ENCODE assay signal across 9 cellular contexts in genomic region chr12:64083285-64084210, GRCh38.
DNase-seq lines count a peak whose midpoint lies in the region; ATAC-seq, FAIRE-seq and TF ChIP-seq lines count a peak whose summit lies in the region.
"Had no signal": no experiment of that assay in that cellular context is flagged by ENCODE, and none has a peak within 500 bp of the region (broad histone marks: within the 10 kb centered on the region; RNA-seq: fewer than 3 reads in every experiment).

No MANE protein-coding gene starts in this region.

- intact Hi-C loops in prostate gland (cut with DNase I) = loop anchor here (5.0 to 10.0 kb wide), 2 partner anchors 41 to 239 kb away; partner anchors contain the start of gene SRGAP1

- H4K20me1 ChIP-seq in GM23338 (replicated peaks; ENCODE audit: insufficient read depth) = no peaks in the 10 kb centered on the region

- H3K4me1 ChIP-seq in prostate gland (replicated peaks) (peaks cover 7% of the 10 kb centered on the region), GM23338 (ENCODE audit: insufficient read depth) (peaks cover 17% of the 10 kb centered on the region; the same call in 1 of the 2 replicates)

- no peaks in the 10 kb centered on the region for H3K9me3 Mint-ChIP-seq in GM23338
- H3K9me3 Mint-ChIP-seq: T-helper 1 cell treated with Interleukin-12 subunit alpha and Interleukin-12 subunit beta and Interleukin-4 antibody, amounts not matched to agents 30 μg/mL and 1 μg/mL, for 36 hours had no signal

- no peaks in the 10 kb centered on the region for H3F3A ChIP-seq in GM23338 (replicated peaks; ENCODE audit: low read depth)

- no peak for ATAC-seq in HG03432 (IDR thresholded peaks at IDR 0.05; ENCODE audit: unreplicated experiment)
- ATAC-seq in GM18502 (IDR thresholded peaks at IDR 0.05; ENCODE audit: poor library complexity, unreplicated experiment) = no peak
- no peak for ATAC-seq in GM23338

- no peaks in the 10 kb centered on the region for H3K79me2 ChIP-seq in GM23338 (replicated peaks; ENCODE audit: insufficient read depth)

- H3K27me3 Mint-ChIP-seq in GM23338 (ENCODE audit: insufficient read depth, low read depth, poor library complexity) = no peaks in the 10 kb centered on the region

- TF ChIP-seq POLR2A in prostate gland (IDR thresholded peaks at IDR 0.05) = no peak

- no peak for TF ChIP-seq CTCF in prostate gland (IDR thresholded peaks at IDR 0.05)
- no peak for TF ChIP-seq CTCF in GM23338 (conservative IDR thresholded peaks at IDR 0.05; ENCODE audit: low read depth in 2 of 2)

- WGBS in prostate gland = 17% methylated on average over 6 of the region's 6 CpGs

- no peak overlapping the region for H3K27ac Mint-ChIP-seq in GM23338
- H3K27ac Mint-ChIP-seq: T-helper 1 cell treated with Interleukin-12 subunit alpha and Interleukin-12 subunit beta and Interleukin-4 antibody, amounts not matched to agents 30 μg/mL and 1 μg/mL, for 36 hours had no signal

- no peak for FAIRE-seq in RCC 7860 (lab: Jason Lieb, UNC)

- H3K27me3 ChIP-seq in prostate gland (replicated peaks; ENCODE audit: insufficient read depth) (no peaks in the 10 kb centered on the region), GM23338 (ENCODE audit: insufficient read depth) (no peaks in the 10 kb centered on the region)

- H3K36me3 ChIP-seq in prostate gland (no peaks in the 10 kb centered on the region), GM23338 (ENCODE audit: insufficient read depth) (no peaks in the 10 kb centered on the region)

- H3K4me1 Mint-ChIP-seq in GM23338 = peaks cover 23% of the 10 kb centered on the region

- H3K27ac ChIP-seq in prostate gland = peak overlapping the region; percentile 64 to 73
- no peak overlapping the region for H3K27ac ChIP-seq in GM23338 (ENCODE audit: low read depth)

- peaks cover 11% of the 10 kb centered on the region; the same call in 2 of the 3 replicates for H3K36me3 Mint-ChIP-seq in GM23338 (ENCODE audit: low read depth)

- no peak overlapping the region for H2AFZ ChIP-seq in GM23338

- H3K9me3 ChIP-seq in prostate gland = no peaks in the 10 kb centered on the region

- no peaks in the 10 kb centered on the region for H3K9me2 ChIP-seq in GM23338 (ENCODE audit: insufficient read depth)

- DNase-seq in DMS 273 treated with DMSO at 0.1 percent for 48 hours (lab: John Stamatoyannopoulos, UW) = peak; percentile 63
- peak; percentile 31 for DNase-seq in RCC 7860 (ENCODE audit: low spot score)
- DNase-seq in fibroblast of the conjunctiva (ENCODE audit: low read depth) = peak; percentile 97
- DNase-seq in prostate gland (ENCODE audit: low spot score) = peak; percentile 92
- DNase-seq in COLO668 (lab: John Stamatoyannopoulos, UW; ENCODE audit: unreplicated experiment) = no peak
- no peak for DNase-seq in GM23338 (ENCODE audit: low spot score)

- H3K4me3 ChIP-seq in prostate gland = no peak overlapping the region
- no peak overlapping the region for H3K4me3 ChIP-seq in GM23338

- H3K4me2 ChIP-seq in GM23338 = no peak overlapping the region

- H3K4me3 Mint-ChIP-seq in GM23338 = no peak overlapping the region
- H3K4me3 Mint-ChIP-seq: T-helper 1 cell treated with Interleukin-12 subunit alpha and Interleukin-12 subunit beta and Interleukin-4 antibody, amounts not matched to agents 30 μg/mL and 1 μg/mL, for 36 hours had no signal

TF ChIP-seq in GM23338, 12 proteins besides CTCF, POLR2A, EP300 and RAD21 (continues in another document):
- TF ChIP-seq JUNB (IDR thresholded peaks at IDR 0.05; ENCODE audit: unreplicated experiment) (no peak), ZNF462 (CRISPR knock-in tag; IDR thresholded peaks at IDR 0.05) (no peak), EZH2 (IDR thresholded peaks at IDR 0.05; ENCODE audit: low read depth, unreplicated experiment) (no peak), STAT1 (IDR thresholded peaks at IDR 0.05; ENCODE audit: unreplicated experiment) (no peak), CREB1 (CRISPR knock-in tag; IDR thresholded peaks at IDR 0.05; ENCODE audit: low read depth) (no peak), REST (IDR thresholded peaks at IDR 0.05; ENCODE audit: unreplicated experiment) (no peak), EZH2phosphoT487 (IDR thresholded peaks at IDR 0.05; ENCODE audit: unreplicated experiment) (no peak), ZNF331 (CRISPR knock-in tag; IDR thresholded peaks at IDR 0.05; ENCODE audit: low read depth) (no peak), NANOG (IDR thresholded peaks at IDR 0.05; ENCODE audit: borderline replicate concordance) (no peak), ZNF114 (CRISPR knock-in tag; IDR thresholded peaks at IDR 0.05) (no peak), POLR2AphosphoS5 (IDR thresholded peaks at IDR 0.05; ENCODE audit: low read depth) (no peak)

Comparison
In these comparisons a context has a peak if more than half of its experiments do, and no peak if none do; other contexts are left out.
1. DNase-seq: peak in DMS 273 treated with DMSO at 0.1 percent for 48 hours (single experiment), RCC 7860 (single experiment), fibroblast of the conjunctiva (single experiment) and prostate gland (single experiment); none in COLO668 (single experiment) and GM23338 (single experiment).